10 cellular contexts compared by ENCODE assay signal in the genomic region with DNA sequence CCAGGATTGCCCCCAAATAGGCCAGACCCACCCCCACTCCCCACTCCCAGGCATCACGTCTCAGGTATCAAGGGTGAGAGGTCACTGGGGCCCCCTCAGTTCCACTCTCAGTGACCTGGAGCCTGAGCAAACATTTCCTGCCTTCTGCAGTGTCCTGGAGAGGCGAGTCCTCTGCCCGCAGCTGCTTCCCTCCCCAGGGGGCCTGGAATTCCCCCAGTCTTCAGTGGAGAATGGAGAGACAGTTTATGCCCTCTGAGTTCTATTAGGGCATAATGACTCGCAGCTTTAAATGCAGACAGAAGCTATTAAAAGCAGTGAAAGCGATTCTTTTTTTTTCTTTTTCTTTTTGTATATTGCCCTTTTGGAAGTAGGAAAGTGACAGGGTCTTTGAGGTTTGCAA. TPM values are rescaled to one million over a fixed set of nuclear protein-coding genes. Genes with fewer than 3 reads are reported as not detected.
DNase-seq lines count a peak whose midpoint lies in the region; ATAC-seq, FAIRE-seq and TF ChIP-seq lines count a peak whose summit lies in the region.
"Not testable (repeated sequence)": the region's sequence is repeated elsewhere in the genome, so short reads cannot be mapped to it uniquely, and the experiment has no call there.
"Had no signal": no experiment of that assay in that cellular context is flagged by ENCODE, and none has a peak within 500 bp of the region (broad histone marks: within the 10 kb centered on the region; RNA-seq: fewer than 3 reads in every experiment).

No MANE protein-coding gene starts in this region.

- TF ChIP-seq EP300 in GM12878 (IDR thresholded peaks at IDR 0.05; ENCODE audit: borderline replicate concordance in 1 of 2, control insufficient read depth in 1 of 2, low read depth in 2 of 2, low read length in 2 of 2); upper lobe of left lung (IDR thresholded peaks at IDR 0.05): not testable (repeated sequence)

- not testable (repeated sequence) for H3K4me2 ChIP-seq in GM12878 (ENCODE audit: control insufficient read depth, insufficient read depth); neuronal stem cell (ENCODE audit: insufficient read depth, low read length, poor library complexity, severe bottlenecking)
- H3K4me2 ChIP-seq in keratinocyte (ENCODE audit: control insufficient read depth, extremely low read depth, insufficient read depth, low read depth, low read length), result peak overlapping the region; percentile 78

- H3K18ac ChIP-seq in neuronal stem cell (ENCODE audit: low read length), result not testable (repeated sequence)

- H3K27ac ChIP-seq in GM12878 (ENCODE audit: control insufficient read depth, insufficient read depth); neuronal stem cell (replicated peaks; ENCODE audit: low read length): not testable (repeated sequence)
- H3K27ac ChIP-seq in epithelial cell of prostate, result peak overlapping the region; percentile 80
- H3K27ac ChIP-seq in keratinocyte (ENCODE audit: control insufficient read depth, insufficient read depth, low read length), result peak overlapping the region; percentile 94
- H3K27ac ChIP-seq in upper lobe of left lung, result peak overlapping the region in 3 of 4 donors; percentile 11 to 59 (median 35)

- not testable (repeated sequence) for H3K23ac ChIP-seq in neuronal stem cell (ENCODE audit: low read depth, low read length, poor library complexity)

- in situ Hi-C loops in GM12878 (cut with MboI), result not testable (repeated sequence)

- POLR2A ChIA-PET in GM12878 (lab: Charles Lee), result not testable (repeated sequence)

- dilution Hi-C loops in keratinocyte (cut with MboI; ENCODE audit: extremely low pct_ligation_motif_present, low sequenced_read_pairs), result not testable (repeated sequence)

- H2BK120ac ChIP-seq in neuronal stem cell (ENCODE audit: low read depth, low read length), result not testable (repeated sequence)

- not testable (repeated sequence) for H2BK15ac ChIP-seq in neuronal stem cell (ENCODE audit: low read length)

- FAIRE-seq in GM12878 (lab: Jason Lieb, UNC), result not testable (repeated sequence)
- peak; percentile 36 for FAIRE-seq in keratinocyte (lab: Jason Lieb, UNC)

- H3K9ac ChIP-seq in ES-I3 (ENCODE audit: low read depth, low read length), result peak overlapping the region; percentile 11; the same call in 1 of the 2 replicates
- not testable (repeated sequence) for H3K9ac ChIP-seq in GM12878 (ENCODE audit: control insufficient read depth, insufficient read depth, low read length); neuronal stem cell (ENCODE audit: low read depth, low read length, poor library complexity)
- peak overlapping the region; percentile 76 for H3K9ac ChIP-seq in keratinocyte (ENCODE audit: control insufficient read depth, extremely low read depth, insufficient read depth, low read length)

- SMC1A ChIA-PET in GM12878 (lab: Charles Lee; ENCODE audit: uncharacterized antibody, unreplicated experiment), result not testable (repeated sequence)

- peak; percentile 1 for DNase-seq in LoVo (ENCODE audit: low spot score)
- peak; percentile 68 for DNase-seq in RPMI7951 (ENCODE audit: low read depth)
- not testable (repeated sequence) for DNase-seq in GM12878 (ENCODE audit: low read depth, low spot score); epithelial cell of prostate (ENCODE audit: low read depth, low spot score); keratinocyte (ENCODE audit: low read depth, low spot score)
- peak; percentile 15 for DNase-seq in neuronal stem cell (ENCODE audit: low spot score)
- DNase-seq in upper lobe of left lung, result peak in 1 of 2 donors; percentile 26

- 0% methylated on average over 3 of the region's 5 CpGs for WGBS in GM12878 (ENCODE audit: insufficient coverage, insufficient replicate concordance, low lambda C conversion rate, missing lambda C conversion rate)
- no CpG with 5 or more reads among the region's 5 CpGs for WGBS in neuronal stem cell (ENCODE audit: extremely low coverage in 2 of 2, insufficient read length in 2 of 2, insufficient replicate concordance in 1 of 2), 2 donors
- whole genome bisulfite sequencing in upper lobe of left lung, 2 donors, result 42 to 46% methylated on average over 4 to 5 of the region's 5 CpGs

- not testable (repeated sequence) for H3K4ac ChIP-seq in neuronal stem cell (ENCODE audit: low read length)

- not testable (repeated sequence) for H2AFZ ChIP-seq in GM12878 (ENCODE audit: control insufficient read depth, low read depth, low read length); keratinocyte (ENCODE audit: control insufficient read depth, low read length); neuronal stem cell (ENCODE audit: low read length)

- not testable (repeated sequence) for H2BK12ac ChIP-seq in neuronal stem cell (ENCODE audit: low read length)

- H3K4me1 ChIP-seq in ES-I3 (ENCODE audit: insufficient read depth, low read length); GM12878 (ENCODE audit: control insufficient read depth, insufficient read depth, low read length); neuronal stem cell (ENCODE audit: control insufficient read depth in 2 of 2, insufficient read depth in 1 of 2, low read depth in 1 of 2, low read length in 2 of 2); upper lobe of left lung: not testable (repeated sequence)
- H3K4me1 ChIP-seq in keratinocyte (ENCODE audit: control insufficient read depth, extremely low read depth, insufficient read depth, low read length), result peaks cover 26% of the 10 kb centered on the region

- TF ChIP-seq RAD21 in GM12878 (IDR thresholded peaks at IDR 0.05; ENCODE audit: insufficient read depth, low read depth, low read length), result not testable (repeated sequence)

- intact Hi-C loops in GM12878 (cut with micrococcal nuclease; ENCODE audit: unreplicated experiment), result not testable (repeated sequence)

- not testable (repeated sequence) for H3K9me1 ChIP-seq in keratinocyte (ENCODE audit: control insufficient read depth, extremely low read depth, insufficient read depth, low read length)

- not testable (repeated sequence) for H3K79me2 ChIP-seq in GM12878 (ENCODE audit: control insufficient read depth, insufficient read depth, low read length); keratinocyte (ENCODE audit: control insufficient read depth, insufficient read depth, low read length)

- TF ChIP-seq CTCF in GM12878 (IDR thresholded peaks at IDR 0.05 in 2 of 3, conservative IDR thresholded peaks at IDR 0.05 in 1 of 3; ENCODE audit: control insufficient read depth in 2 of 3, extremely low read depth in 1 of 3, insufficient read depth in 1 of 3, low read depth in 3 of 3, low read length in 3 of 3); keratinocyte (optimal IDR thresholded peaks at IDR 0.05 in 1 of 3, IDR thresholded peaks at IDR 0.05 in 1 of 3, conservative IDR thresholded peaks at IDR 0.05 in 1 of 3; ENCODE audit: extremely low read depth in 1 of 3, insufficient read depth in 2 of 3, low read length in 3 of 3); upper lobe of left lung (IDR thresholded peaks at IDR 0.05): not testable (repeated sequence)

- H4K20me1 ChIP-seq in GM12878 (ENCODE audit: control insufficient read depth, insufficient read depth); keratinocyte (ENCODE audit: control insufficient read depth, extremely low read depth, insufficient read depth, low read length): not testable (repeated sequence)

- H3K9me3 ChIP-seq in ES-I3 (ENCODE audit: control insufficient read depth, insufficient read depth, low read length); GM12878 (replicated peaks; ENCODE audit: control insufficient read depth, insufficient read depth, low read length); keratinocyte (ENCODE audit: control insufficient read depth, low read depth, low read length); neuronal stem cell (replicated peaks in 1 of 2; ENCODE audit: control insufficient read depth in 2 of 2, insufficient read depth in 1 of 2, low read depth in 1 of 2, low read length in 2 of 2); upper lobe of left lung: not testable (repeated sequence)

- CTCF ChIA-PET in GM12878 (lab: Yijun Ruan, JAX), result not testable (repeated sequence)

- RAD21 ChIA-PET in GM12878 (lab: Charles Lee; ENCODE audit: unreplicated experiment), result not testable (repeated sequence)

- not testable (repeated sequence) for H3K4me3 ChIP-seq in GM12878; neuronal stem cell (ENCODE audit: low read length in 2 of 2); upper lobe of left lung
- H3K4me3 ChIP-seq in keratinocyte (ENCODE audit: control insufficient read depth in 2 of 3, extremely low read depth in 1 of 3, insufficient read depth in 2 of 3, low read depth in 1 of 3, low read length in 3 of 3), result peak overlapping the region in 1 of 3 experiments; percentile 54

- not testable (repeated sequence) for TF ChIP-seq POLR2A in GM12878 (IDR thresholded peaks at IDR 0.05; ENCODE audit: low read depth, low read length); upper lobe of left lung (IDR thresholded peaks at IDR 0.05)

- not testable (repeated sequence) for H4K91ac ChIP-seq in neuronal stem cell (ENCODE audit: low read depth, low read length, poor library complexity)

- H2BK5ac ChIP-seq in neuronal stem cell (ENCODE audit: low read length), result not testable (repeated sequence)

- H4K8ac ChIP-seq in neuronal stem cell (ENCODE audit: low read depth, low read length), result not testable (repeated sequence)

- H3K14ac ChIP-seq in neuronal stem cell (ENCODE audit: low read length), result not testable (repeated sequence)

- H3K79me1 ChIP-seq in neuronal stem cell (ENCODE audit: low read depth, low read length), result not testable (repeated sequence)

- not testable (repeated sequence) for H3K36me3 ChIP-seq in ES-I3 (ENCODE audit: insufficient read depth, low read length); GM12878 (ENCODE audit: control insufficient read depth in 2 of 2, insufficient read depth in 2 of 2, low read length in 1 of 2); keratinocyte (ENCODE audit: control insufficient read depth in 2 of 2, extremely low read depth in 1 of 2, insufficient read depth in 2 of 2, low read length in 2 of 2); neuronal stem cell (replicated peaks in 1 of 2; ENCODE audit: control insufficient read depth in 2 of 2, insufficient read depth in 2 of 2, low read length in 2 of 2); upper lobe of left lung

- not testable (repeated sequence) for H3K27me3 ChIP-seq in GM12878 (replicated peaks in 1 of 2; ENCODE audit: control insufficient read depth in 2 of 2, insufficient read depth in 2 of 2, low read length in 1 of 2); keratinocyte (ENCODE audit: control insufficient read depth, extremely low read depth, insufficient read depth, low read length); neuronal stem cell (ENCODE audit: control insufficient read depth in 3 of 3, insufficient read depth in 3 of 3, low read depth in 1 of 3, low read length in 3 of 3); upper lobe of left lung

- peak; percentile 70 for ATAC-seq in GM12878
- ATAC-seq in upper lobe of left lung (ENCODE audit: low FRiP score in 2 of 2), result not testable (repeated sequence)

- not testable (repeated sequence) for H2AK5ac ChIP-seq in neuronal stem cell (ENCODE audit: low read depth, low read length)

- BruUV-seq in GM12878 (replicated peaks; lab: Mats Ljungman, UMichigan), result not testable (repeated sequence)

RNA-seq across cellular contexts. Expression of a gene that starts 24.7 kb away (rescaled TPM):
- under 0.01 TPM in 1 of 2 replicates, not detected in the other for total RNA-seq in RPMI7951 (2014; rRNA removed; shearing (Covaris generic))
- not detected in 2 replicates for total RNA-seq in GM12878 (2013; cell fraction: nucleolus; rRNA removed)
- 0.11 TPM in 1 of 2 replicates, not detected in the other for total RNA-seq in GM12878 (2014; rRNA removed)
- not detected in 2 replicates for total RNA-seq in GM12878 (2014; rRNA removed; fragmentation: Illumina TruSeq; extraction: Trizol)
- not detected in 2 replicates for total RNA-seq in GM12878 (2021)
- not detected for polyA plus RNA-seq in GM12878 (2011; ENCODE audit: low read depth)
- 0.01 TPM in 1 of 2 replicates, not detected in the other for polyA plus RNA-seq in GM12878 (2011; rRNA removed)
- 0.02 TPM in 1 of 2 replicates, not detected in the other for polyA plus RNA-seq in GM12878 (2011; cell fraction: cytosol; rRNA removed)
- 0.06 TPM in 1 of 2 replicates, not detected in the other for polyA plus RNA-seq in GM12878 (2011; cell fraction: nucleus; rRNA removed)
- polyA plus RNA-seq in GM12878 (2012), result 0.04 TPM in 1 of 2 replicates, not detected in the other
- polyA plus RNA-seq in GM12878 (2014; fragmentation: Illumina TruSeq; extraction: Trizol), result 0.10 TPM in 1 of 2 replicates, not detected in the other
- polyA plus RNA-seq in GM12878 (2014; fragmentation: Nextera tagmentation; extraction: Ambion mirVana), result not detected
- polyA plus RNA-seq in GM12878 (2014; rRNA removed), result not detected in 2 replicates
- not detected for polyA plus RNA-seq in GM12878 (2016; fragmentation: Nextera tagmentation; extraction: Ambion mirVana)
- polyA minus RNA-seq in GM12878 (2011; rRNA and poly(A)+ RNA removed), result 0.10 TPM in 1 of 2 replicates, not detected in the other
- not detected in 2 replicates for polyA minus RNA-seq in GM12878 (2011; cell fraction: cytosol; rRNA and poly(A)+ RNA removed)
- polyA minus RNA-seq in GM12878 (2011; cell fraction: nucleus; rRNA and poly(A)+ RNA removed), result 0.19 TPM in 1 of 2 replicates, not detected in the other
- 0.10 to 0.36 TPM (median 0.25 TPM) in 3 replicates for polyA plus RNA-seq in keratinocyte
- not detected for polyA plus RNA-seq in keratinocyte (2011; ENCODE audit: low read depth)
- 0.09 TPM in 1 of 2 replicates, not detected in the other for polyA plus RNA-seq in keratinocyte (2011; cell fraction: cytosol; rRNA removed)
- polyA plus RNA-seq in keratinocyte (2011; cell fraction: nucleus; rRNA removed), result 1.5 and 1.8 TPM in 2 replicates
- polyA plus RNA-seq in keratinocyte (2012; ENCODE audit: low replicate concordance), result 0.11 TPM in 1 of 2 replicates, not detected in the other
- polyA minus RNA-seq in keratinocyte, result 0.38 to 0.46 TPM (median 0.46 TPM) in 3 replicates
- not detected for polyA minus RNA-seq in keratinocyte (2011; cell fraction: cytosol; rRNA and poly(A)+ RNA removed)
- polyA minus RNA-seq in keratinocyte (2011; cell fraction: nucleus; rRNA and poly(A)+ RNA removed), result 0.74 and 0.85 TPM in 2 replicates
- polyA plus RNA-seq in neuronal stem cell (2013, experiment 1 of 2), result 0.15 TPM
- 0.06 TPM for polyA plus RNA-seq in neuronal stem cell (2013, experiment 2 of 2)
- total RNA-seq in upper lobe of left lung, result 1 to 10 TPM in 1 of 6 donors, under 1 TPM in 3, not detected in 2; 0.15 to 2.7 (median 0.47) TPM
- total RNA-seq: activated CD4-positive, alpha-beta memory T cell treated with anti-CD3 and anti-CD28 coated beads for 36 hours; mononuclear cell had no signal

RNA-seq across cellular contexts. Expression of a gene that starts 37.0 kb away (rescaled TPM):
- total RNA-seq in RPMI7951 (2014; rRNA removed; shearing (Covaris generic)), result 0.98 and 1.6 TPM in 2 replicates
- total RNA-seq in GM12878 (2013; cell fraction: nucleolus; rRNA removed), result 5.6 and 5.7 TPM in 2 replicates
- total RNA-seq in GM12878 (2014; rRNA removed), result 0.85 and 1.1 TPM in 2 replicates
- 0.32 and 0.76 TPM in 2 replicates for total RNA-seq in GM12878 (2014; rRNA removed; fragmentation: Illumina TruSeq; extraction: Trizol)
- total RNA-seq in GM12878 (2021), result 1.3 TPM in 2 replicates
- 0.45 TPM for polyA plus RNA-seq in GM12878 (2011; ENCODE audit: low read depth)
- 0.27 and 1.0 TPM in 2 replicates for polyA plus RNA-seq in GM12878 (2011; rRNA removed)
- 1.5 and 1.9 TPM in 2 replicates for polyA plus RNA-seq in GM12878 (2011; cell fraction: cytosol; rRNA removed)
- 2.2 and 2.4 TPM in 2 replicates for polyA plus RNA-seq in GM12878 (2011; cell fraction: nucleus; rRNA removed)
- polyA plus RNA-seq in GM12878 (2012), result 0.68 and 0.84 TPM in 2 replicates
- 0.97 and 1.1 TPM in 2 replicates for polyA plus RNA-seq in GM12878 (2014; fragmentation: Illumina TruSeq; extraction: Trizol)
- polyA plus RNA-seq in GM12878 (2014; fragmentation: Nextera tagmentation; extraction: Ambion mirVana), result under 1 TPM; 0.05 to 0.08 TPM
- polyA plus RNA-seq in GM12878 (2014; rRNA removed), result 0.82 and 1.4 TPM in 2 replicates
- polyA plus RNA-seq in GM12878 (2016; fragmentation: Nextera tagmentation; extraction: Ambion mirVana), result under 1 TPM; 0.18 to 0.40 TPM
- polyA minus RNA-seq in GM12878 (2011; rRNA and poly(A)+ RNA removed), result 1.8 and 2.1 TPM in 2 replicates
- polyA minus RNA-seq in GM12878 (2011; cell fraction: cytosol; rRNA and poly(A)+ RNA removed), result not detected in 2 replicates
- 1.7 and 2.7 TPM in 2 replicates for polyA minus RNA-seq in GM12878 (2011; cell fraction: nucleus; rRNA and poly(A)+ RNA removed)
- 2.0 to 4.1 TPM (median 3.1 TPM) in 3 replicates for polyA plus RNA-seq in keratinocyte
- 0.34 TPM for polyA plus RNA-seq in keratinocyte (2011; ENCODE audit: low read depth)
- 1.8 and 2.1 TPM in 2 replicates for polyA plus RNA-seq in keratinocyte (2011; cell fraction: cytosol; rRNA removed)
- 5.2 and 5.5 TPM in 2 replicates for polyA plus RNA-seq in keratinocyte (2011; cell fraction: nucleus; rRNA removed)
- 0.62 and 1.9 TPM in 2 replicates for polyA plus RNA-seq in keratinocyte (2012; ENCODE audit: low replicate concordance)
- polyA minus RNA-seq in keratinocyte, result 8.1 to 10.8 TPM (median 9.0 TPM) in 3 replicates
- 1.3 TPM for polyA minus RNA-seq in keratinocyte (2011; cell fraction: cytosol; rRNA and poly(A)+ RNA removed)
- 5.7 and 8.5 TPM in 2 replicates for polyA minus RNA-seq in keratinocyte (2011; cell fraction: nucleus; rRNA and poly(A)+ RNA removed)
- polyA plus RNA-seq in neuronal stem cell (2013, experiment 1 of 2), result 11.0 TPM
- 11.2 TPM for polyA plus RNA-seq in neuronal stem cell (2013, experiment 2 of 2)
- total RNA-seq in upper lobe of left lung, result 1 to 10 TPM; 1.2 to 4.6 (median 3.2) TPM
